In the genomic region with DNA sequence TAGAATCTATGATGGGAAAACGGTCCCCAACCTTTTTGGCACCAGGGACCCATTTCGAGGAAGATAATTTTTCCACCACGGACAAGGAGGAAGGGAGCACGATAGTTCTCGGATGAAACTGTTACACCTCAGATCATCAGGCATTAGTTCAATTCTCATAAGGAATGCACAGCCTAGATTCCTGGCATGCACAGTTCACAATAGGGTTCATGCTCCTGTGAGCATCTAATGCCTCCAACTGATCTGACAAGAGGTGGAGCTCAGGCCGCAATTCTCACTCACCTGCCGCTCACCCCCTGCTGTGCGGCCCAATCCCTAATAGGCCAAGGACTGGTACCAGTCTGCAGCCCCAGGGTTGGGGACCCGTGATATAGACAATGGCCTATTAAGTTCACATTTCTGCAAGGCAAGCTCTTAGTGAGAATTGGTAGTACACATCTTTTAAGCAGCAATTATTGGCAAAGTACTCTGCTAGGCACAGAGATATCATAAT, we compare ENCODE assay signal across 1 cellular context.
TF ChIP-seq lines count a peak whose summit lies in the region.

No MANE protein-coding gene starts in this region.

TF ChIP-seq in Ishikawa, 13 proteins besides CTCF, POLR2A, EP300 and RAD21 (continued from another document):
- TF ChIP-seq, protein P1, sequence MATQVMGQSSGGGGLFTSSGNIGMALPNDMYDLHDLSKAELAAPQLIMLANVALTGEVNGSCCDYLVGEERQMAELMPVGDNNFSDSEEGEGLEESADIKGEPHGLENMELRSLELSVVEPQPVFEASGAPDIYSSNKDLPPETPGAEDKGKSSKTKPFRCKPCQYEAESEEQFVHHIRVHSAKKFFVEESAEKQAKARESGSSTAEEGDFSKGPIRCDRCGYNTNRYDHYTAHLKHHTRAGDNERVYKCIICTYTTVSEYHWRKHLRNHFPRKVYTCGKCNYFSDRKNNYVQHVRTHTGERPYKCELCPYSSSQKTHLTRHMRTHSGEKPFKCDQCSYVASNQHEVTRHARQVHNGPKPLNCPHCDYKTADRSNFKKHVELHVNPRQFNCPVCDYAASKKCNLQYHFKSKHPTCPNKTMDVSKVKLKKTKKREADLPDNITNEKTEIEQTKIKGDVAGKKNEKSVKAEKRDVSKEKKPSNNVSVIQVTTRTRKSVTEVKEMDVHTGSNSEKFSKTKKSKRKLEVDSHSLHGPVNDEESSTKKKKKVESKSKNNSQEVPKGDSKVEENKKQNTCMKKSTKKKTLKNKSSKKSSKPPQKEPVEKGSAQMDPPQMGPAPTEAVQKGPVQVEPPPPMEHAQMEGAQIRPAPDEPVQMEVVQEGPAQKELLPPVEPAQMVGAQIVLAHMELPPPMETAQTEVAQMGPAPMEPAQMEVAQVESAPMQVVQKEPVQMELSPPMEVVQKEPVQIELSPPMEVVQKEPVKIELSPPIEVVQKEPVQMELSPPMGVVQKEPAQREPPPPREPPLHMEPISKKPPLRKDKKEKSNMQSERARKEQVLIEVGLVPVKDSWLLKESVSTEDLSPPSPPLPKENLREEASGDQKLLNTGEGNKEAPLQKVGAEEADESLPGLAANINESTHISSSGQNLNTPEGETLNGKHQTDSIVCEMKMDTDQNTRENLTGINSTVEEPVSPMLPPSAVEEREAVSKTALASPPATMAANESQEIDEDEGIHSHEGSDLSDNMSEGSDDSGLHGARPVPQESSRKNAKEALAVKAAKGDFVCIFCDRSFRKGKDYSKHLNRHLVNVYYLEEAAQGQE (IDR thresholded peaks at IDR 0.05; ENCODE audit: low read depth) = no peak
- TF ChIP-seq TCF12 (IDR thresholded peaks at IDR 0.05; ENCODE audit: low read depth) (no peak), CEBPB (IDR thresholded peaks at IDR 0.05) (no peak), CREB1 (IDR thresholded peaks at IDR 0.05; ENCODE audit: low read depth) (no peak)
- TF ChIP-seq, protein P2, sequence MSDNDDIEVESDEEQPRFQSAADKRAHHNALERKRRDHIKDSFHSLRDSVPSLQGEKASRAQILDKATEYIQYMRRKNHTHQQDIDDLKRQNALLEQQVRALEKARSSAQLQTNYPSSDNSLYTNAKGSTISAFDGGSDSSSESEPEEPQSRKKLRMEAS (IDR thresholded peaks at IDR 0.05) = peak; percentile 23; the same call in 1 of the 2 replicates
- TF ChIP-seq, protein P3, sequence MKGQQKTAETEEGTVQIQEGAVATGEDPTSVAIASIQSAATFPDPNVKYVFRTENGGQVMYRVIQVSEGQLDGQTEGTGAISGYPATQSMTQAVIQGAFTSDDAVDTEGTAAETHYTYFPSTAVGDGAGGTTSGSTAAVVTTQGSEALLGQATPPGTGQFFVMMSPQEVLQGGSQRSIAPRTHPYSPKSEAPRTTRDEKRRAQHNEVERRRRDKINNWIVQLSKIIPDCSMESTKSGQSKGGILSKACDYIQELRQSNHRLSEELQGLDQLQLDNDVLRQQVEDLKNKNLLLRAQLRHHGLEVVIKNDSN (IDR thresholded peaks at IDR 0.05) = 0 out of 2 replicates have a peak, but pooled peaks have one; percentile 25
